Comparison of ENCODE assay signal across 9 cellular contexts in the genomic region with DNA sequence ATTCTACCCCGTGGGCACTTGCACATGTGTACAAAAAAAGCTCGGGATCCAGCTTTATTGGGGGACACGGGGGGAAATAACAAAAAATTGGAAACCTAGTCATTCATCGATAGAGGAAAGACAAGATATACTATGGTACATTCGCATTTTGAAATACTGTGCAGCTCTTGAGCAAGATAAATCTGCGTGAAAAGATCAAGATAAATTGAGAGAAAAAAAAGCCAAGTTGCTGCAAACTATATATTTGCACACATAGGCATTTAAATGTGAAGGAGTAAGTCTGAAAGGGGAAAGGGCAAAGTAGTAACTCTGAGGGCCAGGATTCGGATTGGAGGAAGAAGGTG. TPM values are rescaled to one million over a fixed set of nuclear protein-coding genes. Genes with fewer than 3 reads are reported as not detected.
DNase-seq lines count a peak whose midpoint lies in the region; ATAC-seq, FAIRE-seq and TF ChIP-seq lines count a peak whose summit lies in the region.
"Had no signal": no experiment of that assay in that cellular context is flagged by ENCODE, and none has a peak within 500 bp of the region (broad histone marks: within the 10 kb centered on the region; RNA-seq: fewer than 3 reads in every experiment).

No MANE protein-coding gene starts in this region.

- TF ChIP-seq RAD21 in A549 (conservative IDR thresholded peaks at IDR 0.05 in 1 of 2, IDR thresholded peaks at IDR 0.05 in 1 of 2), result no peak

- ATAC-seq in A549 (no peak), HG03565 (IDR thresholded peaks at IDR 0.05; ENCODE audit: unreplicated experiment) (no peak)

- peaks cover 13% of the 10 kb centered on the region for H3K4me1 ChIP-seq in A549
- H3K4me1 ChIP-seq in muscle layer of duodenum (ENCODE audit: control insufficient read depth in 1 of 2, insufficient read depth in 2 of 2, low read length in 2 of 2), result peaks cover 6 to 16% of the 10 kb centered on the region in 2 donors

- no peaks in the 10 kb centered on the region for H3K9me3 Mint-ChIP-seq in IgD-negative memory B cell
- no peaks in the 10 kb centered on the region for H3K9me3 Mint-ChIP-seq in chondrocyte (ENCODE audit: low read depth)

- H3K4me2 ChIP-seq in A549, result peak overlapping the region; percentile 79

- DNase-seq in A549 (ENCODE audit: low read depth in 1 of 2, low spot score in 1 of 2) (no peak), chondrocyte (ENCODE audit: low spot score) (no peak), AML-193 (lab: John Stamatoyannopoulos, UW) (no peak), NCI-H2081 treated with DMSO at 0.1 percent for 48 hours (lab: John Stamatoyannopoulos, UW) (no peak), C1 segment of cervical spinal cord (lab: John Stamatoyannopoulos, UW) (no peak)

- H3K27me3 ChIP-seq in muscle layer of duodenum (ENCODE audit: low read depth, low read length), result no peaks in the 10 kb centered on the region

- peaks cover 22 to 32% (median 27%) of the 10 kb centered on the region in 3 donors for H3K4me1 Mint-ChIP-seq in IgD-negative memory B cell
- H3K4me1 Mint-ChIP-seq in chondrocyte (ENCODE audit: low read depth), result peaks cover 34% of the 10 kb centered on the region

- WGBS in A549 (ENCODE audit: missing lambda C conversion rate), result 11% methylated on average over 7 of the region's 7 CpGs

- no peaks in the 10 kb centered on the region for H3K9me3 ChIP-seq in A549
- no peaks in the 10 kb centered on the region for H3K9me3 ChIP-seq in muscle layer of duodenum (ENCODE audit: control insufficient read depth in 1 of 2, low read length in 2 of 2)

- POLR2A ChIA-PET in A549 (lab: Yijun Ruan, JAX), result interaction anchor here (1.0 to 1.2 kb wide), 2 partner anchors 9 to 28 kb away, joined by 3 to 6 read pairs; partner anchors contain the start of gene TMEM62

- CTCF ChIA-PET in A549 (lab: Yijun Ruan, JAX), result interaction anchor here (1.6 kb wide), 1 partner anchor 9 kb away, joined by 3 read pairs; no protein-coding TSS in a partner anchor

- H3K36me3 Mint-ChIP-seq in IgD-negative memory B cell (peaks cover 8% of the 10 kb centered on the region), chondrocyte (ENCODE audit: low read depth) (peaks cover 5% of the 10 kb centered on the region)

- peak overlapping the region; percentile 97 to 99 (median 98) for H3K4me3 Mint-ChIP-seq in IgD-negative memory B cell
- peak overlapping the region; percentile 96 for H3K4me3 Mint-ChIP-seq in chondrocyte (ENCODE audit: unreplicated experiment)

- H3K27ac ChIP-seq in A549 (peak overlapping the region; percentile 79 to 88), muscle layer of duodenum (ENCODE audit: low read length) (peak overlapping the region; percentile 98)

- no peaks in the 10 kb centered on the region for H3K27me3 Mint-ChIP-seq in IgD-negative memory B cell
- no peaks in the 10 kb centered on the region for H3K27me3 Mint-ChIP-seq in chondrocyte (ENCODE audit: low read depth)

- H3K4me3 ChIP-seq in A549 (peak overlapping the region; percentile 79), muscle layer of duodenum (ENCODE audit: low read depth in 1 of 2, low read length in 2 of 2) (peak overlapping the region; percentile 90 to 97)

- TF ChIP-seq POLR2A in A549 (IDR thresholded peaks at IDR 0.05; ENCODE audit: low read length), result no peak

- H3K27ac Mint-ChIP-seq in IgD-negative memory B cell, result peak overlapping the region; percentile 94 to 98 (median 97)
- peak overlapping the region; percentile 99 for H3K27ac Mint-ChIP-seq in chondrocyte (ENCODE audit: unreplicated experiment)

- no peak for TF ChIP-seq EP300 in A549 (IDR thresholded peaks at IDR 0.05)

- no peak for FAIRE-seq in A549 (lab: Jason Lieb, UNC)
- FAIRE-seq: frontal cortex had no signal

- no peaks in the 10 kb centered on the region for H3K36me3 ChIP-seq in muscle layer of duodenum (ENCODE audit: control insufficient read depth in 1 of 2, insufficient read depth in 2 of 2, low read length in 2 of 2)

- TF ChIP-seq CTCF in A549 (IDR thresholded peaks at IDR 0.05) (no peak), chondrocyte (IDR thresholded peaks at IDR 0.05) (no peak)

TF ChIP-seq in A549, 52 proteins besides CTCF, POLR2A, EP300 and RAD21:
- TF ChIP-seq CHD2 (IDR thresholded peaks at IDR 0.05; ENCODE audit: low read length, partially characterized antibody) (no peak), MAFK (IDR thresholded peaks at IDR 0.05; ENCODE audit: partially characterized antibody) (no peak), PHF8 (IDR thresholded peaks at IDR 0.05; ENCODE audit: borderline replicate concordance, low read depth) (peak; percentile 18; the same call in 1 of the 2 replicates), SREBF2 (IDR thresholded peaks at IDR 0.05) (no peak)

RNA-seq across cellular contexts. Expression of gene UBR1, which starts 0.6 kb away (rescaled TPM):
- polyA plus RNA-seq in A549 (2011; rRNA removed), result 9.0 and 10.5 TPM in 2 replicates
- 1.3 and 1.6 TPM in 2 replicates for polyA plus RNA-seq in A549 (2012; cell fraction: cytosol; rRNA removed)
- polyA plus RNA-seq in A549 (2012; cell fraction: nucleus; rRNA removed), result 1.6 and 3.1 TPM in 2 replicates
- 5.7 to 5.9 TPM (median 5.8 TPM) in 3 replicates for polyA plus RNA-seq in A549 (2017; fragmentation: RNase III; extraction: RNeasy Plus Mini Kit Qiagen cat#74134 plus additional on column Dnase treatment)
- 10.2 and 11.4 TPM in 2 replicates for polyA minus RNA-seq in A549 (2011; rRNA and poly(A)+ RNA removed)
- polyA plus RNA-seq in IgD-negative memory B cell, result 14.2 TPM
- total RNA-seq in chondrocyte, result 22.3 to 27.9 TPM (median 24.3 TPM) in 3 replicates

RNA-seq across cellular contexts. Expression of gene TMEM62, which starts 26.9 kb away (rescaled TPM):
- polyA plus RNA-seq in A549 (2011; rRNA removed), result 7.8 and 9.5 TPM in 2 replicates
- 2.9 and 3.1 TPM in 2 replicates for polyA plus RNA-seq in A549 (2012; cell fraction: cytosol; rRNA removed)
- polyA plus RNA-seq in A549 (2012; cell fraction: nucleus; rRNA removed), result 4.4 and 8.9 TPM in 2 replicates
- 6.9 to 7.6 TPM (median 7.5 TPM) in 3 replicates for polyA plus RNA-seq in A549 (2017; fragmentation: RNase III; extraction: RNeasy Plus Mini Kit Qiagen cat#74134 plus additional on column Dnase treatment)
- 3.7 and 3.8 TPM in 2 replicates for polyA minus RNA-seq in A549 (2011; rRNA and poly(A)+ RNA removed)
- polyA plus RNA-seq in IgD-negative memory B cell, result 18.0 TPM
- 8.3 to 11.0 TPM (median 10.2 TPM) in 3 replicates for total RNA-seq in chondrocyte
